ENCODE assay signal across 1 cellular context in the genomic region with DNA sequence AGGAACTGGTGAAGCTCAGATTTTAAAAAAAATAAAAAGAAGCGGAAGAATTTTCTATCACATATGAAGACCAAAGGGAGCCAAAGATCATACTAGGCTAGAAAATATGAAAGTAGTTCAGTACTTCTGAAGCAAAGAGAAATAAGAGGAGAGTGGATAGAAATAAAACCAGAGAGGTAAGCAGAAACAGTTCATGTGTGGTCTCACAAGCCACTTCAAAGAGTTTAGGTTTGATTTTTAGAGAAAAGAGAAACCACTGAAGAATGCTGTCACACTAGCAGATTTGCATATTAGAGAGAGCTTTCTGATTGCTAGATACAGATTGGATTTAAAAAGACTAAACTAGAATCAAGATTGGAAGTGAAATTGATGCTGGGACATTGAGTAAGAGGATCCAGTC.
TF ChIP-seq lines count a peak whose summit lies in the region.

No MANE protein-coding gene starts in this region.

TF ChIP-seq in WTC11, 78 proteins besides CTCF, POLR2A, EP300 and RAD21 (continued from another document):
- TF ChIP-seq, protein P1, sequence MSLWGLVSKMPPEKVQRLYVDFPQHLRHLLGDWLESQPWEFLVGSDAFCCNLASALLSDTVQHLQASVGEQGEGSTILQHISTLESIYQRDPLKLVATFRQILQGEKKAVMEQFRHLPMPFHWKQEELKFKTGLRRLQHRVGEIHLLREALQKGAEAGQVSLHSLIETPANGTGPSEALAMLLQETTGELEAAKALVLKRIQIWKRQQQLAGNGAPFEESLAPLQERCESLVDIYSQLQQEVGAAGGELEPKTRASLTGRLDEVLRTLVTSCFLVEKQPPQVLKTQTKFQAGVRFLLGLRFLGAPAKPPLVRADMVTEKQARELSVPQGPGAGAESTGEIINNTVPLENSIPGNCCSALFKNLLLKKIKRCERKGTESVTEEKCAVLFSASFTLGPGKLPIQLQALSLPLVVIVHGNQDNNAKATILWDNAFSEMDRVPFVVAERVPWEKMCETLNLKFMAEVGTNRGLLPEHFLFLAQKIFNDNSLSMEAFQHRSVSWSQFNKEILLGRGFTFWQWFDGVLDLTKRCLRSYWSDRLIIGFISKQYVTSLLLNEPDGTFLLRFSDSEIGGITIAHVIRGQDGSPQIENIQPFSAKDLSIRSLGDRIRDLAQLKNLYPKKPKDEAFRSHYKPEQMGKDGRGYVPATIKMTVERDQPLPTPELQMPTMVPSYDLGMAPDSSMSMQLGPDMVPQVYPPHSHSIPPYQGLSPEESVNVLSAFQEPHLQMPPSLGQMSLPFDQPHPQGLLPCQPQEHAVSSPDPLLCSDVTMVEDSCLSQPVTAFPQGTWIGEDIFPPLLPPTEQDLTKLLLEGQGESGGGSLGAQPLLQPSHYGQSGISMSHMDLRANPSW (CRISPR knock-in tag; conservative IDR thresholded peaks at IDR 0.05; ENCODE audit: low read depth): no peak
TF ChIP-seq in WTC11: peak in this region for 0.
